In the genomic region with DNA sequence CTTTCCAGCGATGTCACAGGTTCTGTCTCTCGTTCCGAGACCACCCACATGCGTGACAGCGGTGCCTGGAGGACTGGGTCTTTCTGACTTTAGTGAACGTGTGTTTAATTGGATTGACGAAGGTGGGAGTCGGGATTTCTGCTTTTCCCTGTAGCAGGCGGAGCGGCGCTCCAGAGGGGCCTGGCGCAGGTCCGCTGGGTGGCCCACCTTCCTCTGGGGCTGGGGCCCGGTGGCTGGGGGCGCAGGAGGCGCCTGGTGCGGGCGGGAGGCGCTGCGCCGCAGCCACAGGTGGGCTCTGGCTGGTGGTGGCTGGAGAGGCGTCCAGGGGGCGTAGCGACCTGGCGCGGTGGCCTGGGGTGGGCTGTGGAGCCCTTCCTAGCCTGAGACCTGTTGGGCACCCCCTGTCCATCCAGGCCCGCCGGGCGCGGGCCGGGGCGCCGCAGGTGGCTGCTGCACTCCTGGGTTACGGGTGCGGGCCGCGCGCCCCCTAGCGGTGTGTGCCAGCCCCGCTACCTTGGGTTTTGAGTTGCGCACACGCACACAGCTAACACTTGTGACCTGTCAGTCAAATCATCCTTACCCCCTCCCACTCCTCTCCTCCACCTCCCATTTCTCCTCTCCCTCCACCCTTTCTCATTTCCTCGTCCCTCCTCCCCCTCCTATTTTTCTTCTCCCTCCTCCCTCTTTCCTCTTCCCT, we compare ENCODE assay signal across 10 cellular contexts. TPM values are rescaled to one million over a fixed set of nuclear protein-coding genes. Genes with fewer than 3 reads are reported as not detected.
A peak's percentile ranks its signal among the peaks of the same experiment; 100 is the strongest.
DNase-seq lines count a peak whose midpoint lies in the region; ATAC-seq and TF ChIP-seq lines count a peak whose summit lies in the region.
"Had no signal": no experiment of that assay in that cellular context is flagged by ENCODE, and none has a peak within 500 bp of the region (broad histone marks: within the 10 kb centered on the region; RNA-seq: fewer than 3 reads in every experiment).

No MANE protein-coding gene starts in this region.

- TF ChIP-seq CTCF in AG09319 (IDR thresholded peaks at IDR 0.05; ENCODE audit: low read depth, low read length) = peak; percentile 55
- TF ChIP-seq CTCF in LNCAP (IDR thresholded peaks at IDR 0.05) = peak; percentile 35; the same call in 1 of the 2 replicates
- TF ChIP-seq CTCF in endothelial cell (IDR thresholded peaks at IDR 0.05; ENCODE audit: unreplicated experiment) = no peak

- ATAC-seq in HG03342 (IDR thresholded peaks at IDR 0.05; ENCODE audit: unreplicated experiment) = no peak
- no peak for ATAC-seq in GM19463 (IDR thresholded peaks at IDR 0.05; ENCODE audit: unreplicated experiment)
- no peak for ATAC-seq in HG02763 (IDR thresholded peaks at IDR 0.05; ENCODE audit: unreplicated experiment)
- ATAC-seq: HCT116 had no signal

- H3K9me3 Mint-ChIP-seq in endothelial cell (ENCODE audit: unreplicated experiment) = peaks cover 5% of the 10 kb centered on the region

- peak overlapping the region; percentile 76 for H3K4me3 Mint-ChIP-seq in endothelial cell (ENCODE audit: unreplicated experiment)
- H3K4me3 Mint-ChIP-seq: T-helper 1 cell treated with Interleukin-12 subunit alpha and Interleukin-12 subunit beta and Interleukin-4 antibody, amounts not matched to agents 30 μg/mL and 1 μg/mL, for 36 hours had no signal

- DNase-seq in AG09319 (ENCODE audit: extremely low read depth, low read depth) = peak; percentile 71
- DNase-seq in endothelial cell (ENCODE audit: low spot score) = no peak
- DNase-seq in non-pigmented ciliary epithelial cell (ENCODE audit: low read depth) = peak; percentile 37
- DNase-seq in stimulated activated CD4-positive, alpha-beta T cell treated with anti-CD3 and anti-CD28 coated beads, Interleukin-4, amount 100 ng/mL, for 4 hours = no peak

- H3K27me3 Mint-ChIP-seq in endothelial cell (ENCODE audit: unreplicated experiment) = peaks cover 3% of the 10 kb centered on the region

- peaks cover 5% of the 10 kb centered on the region for H3K36me3 Mint-ChIP-seq in endothelial cell (ENCODE audit: low read depth, unreplicated experiment)

- peaks cover 10% of the 10 kb centered on the region for H3K4me1 Mint-ChIP-seq in endothelial cell (ENCODE audit: unreplicated experiment)

- no peak overlapping the region for H3K27ac Mint-ChIP-seq in endothelial cell (ENCODE audit: unreplicated experiment)
- H3K27ac Mint-ChIP-seq: T-helper 1 cell treated with Interleukin-12 subunit alpha and Interleukin-12 subunit beta and Interleukin-4 antibody, amounts not matched to agents 30 μg/mL and 1 μg/mL, for 36 hours had no signal

RNA-seq across cellular contexts. Expression of gene MEG3, which starts 2.0 kb away (rescaled TPM):
- not detected for total RNA-seq in endothelial cell (ENCODE audit: unreplicated experiment)

Comparison
In these comparisons a context has a peak if more than half of its experiments do, and no peak if none do; other contexts are left out.
1. DNase-seq: peak in AG09319 (single experiment) and non-pigmented ciliary epithelial cell (single experiment); none in endothelial cell (single experiment) and stimulated activated CD4-positive, alpha-beta T cell treated with anti-CD3 and anti-CD28 coated beads, Interleukin-4, amount 100 ng/mL, for 4 hours (0 of 2).